In genomic region chr17:36136439-36136838, GRCh38 we compare ENCODE assay signal across 1 cellular context.
A peak's percentile ranks its signal among the peaks of the same experiment; 100 is the strongest.
TF ChIP-seq lines count a peak whose summit lies in the region.

No MANE protein-coding gene starts in this region.

TF ChIP-seq in HEK293, 187 proteins besides CTCF, POLR2A, EP300 and RAD21 (continued from another document):
- TF ChIP-seq ZNF692 (tag by site-specific recombination; IDR thresholded peaks at IDR 0.05) = 0 out of 2 replicates have a peak, but pooled peaks have one; percentile 16
